ENCODE assay signal across 8 cellular contexts in genomic region chr1:236523704-236524141, GRCh38. TPM values are rescaled to one million over a fixed set of nuclear protein-coding genes. Genes with fewer than 3 reads are reported as not detected.
DNase-seq lines count a peak whose midpoint lies in the region; ATAC-seq and TF ChIP-seq lines count a peak whose summit lies in the region.

Gene LGALS8, plus strand, starts transcription at chr1:236523982. Its CDS starts 2,089 bp downstream, at chr1:236526071.

- peak within 1 kb of the TSS; percentile 85 for H3K27ac ChIP-seq in CD4-positive, alpha-beta T cell (ENCODE audit: low read depth, low read length)

- peak within 1 kb of the TSS; percentile 97 for H3K27ac Mint-ChIP-seq in CD4-positive, alpha-beta T cell
- peak within 1 kb of the TSS; percentile 99 for H3K27ac Mint-ChIP-seq in activated T-helper 2 cell treated with anti-CD3 and anti-CD28 coated beads, Interferon-gamma antibody, Interleukin-2, Interleukin-4, amounts not matched to agents 10 μg/mL and 5 μg/mL and 100 μg/mL, durations not matched to agents 14 hours and 24 hours and 36 hours
- peak within 1 kb of the TSS; percentile 71 to 97 (median 96) for H3K27ac Mint-ChIP-seq in nephron

- no peaks in the 10 kb centered on the region for H3K27me3 ChIP-seq in CD4-positive, alpha-beta T cell (ENCODE audit: control insufficient read depth, insufficient read depth, low read length)

- peaks cover 40% of the 10 kb centered on the region for H3K4me1 Mint-ChIP-seq in CD4-positive, alpha-beta T cell (ENCODE audit: low read depth)
- peaks cover 14% of the 10 kb centered on the region for H3K4me1 Mint-ChIP-seq in activated T-helper 2 cell treated with anti-CD3 and anti-CD28 coated beads, Interferon-gamma antibody, Interleukin-2, Interleukin-4, amounts not matched to agents 10 μg/mL and 5 μg/mL and 100 μg/mL, durations not matched to agents 14 hours and 24 hours and 36 hours (ENCODE audit: low read depth)
- peaks cover 18% of the 10 kb centered on the region for H3K4me1 Mint-ChIP-seq in nephron

- DNase-seq in CD4-positive, alpha-beta T cell, result peak; percentile 73 to 87 (median 82)
- peak; percentile 88 for DNase-seq in HK-2 (ENCODE audit: unreplicated experiment)
- DNase-seq in RPMI7951 (ENCODE audit: low read depth), result peak; percentile 82
- peak; percentile 80 for DNase-seq in activated T-helper 2 cell treated with anti-CD3 and anti-CD28 coated beads, Interferon-gamma antibody, Interleukin-2, Interleukin-4, amounts not matched to agents 10 μg/mL and 5 μg/mL and 100 μg/mL, durations not matched to agents 14 hours and 24 hours and 36 hours (ENCODE audit: low spot score)
- peak; percentile 85 for DNase-seq in fibroblast of pulmonary artery (ENCODE audit: low read depth)
- peak; percentile 91 for DNase-seq in stimulated activated naive CD8-positive, alpha-beta T cell treated with anti-CD3 and anti-CD28 coated beads, Interleukin-15, Interleukin-2, amounts not matched to agents 100 U/mL and 50 U/mL, for 24 hours

- H3K9me3 ChIP-seq in CD4-positive, alpha-beta T cell (ENCODE audit: control insufficient read depth, low read length), result no peaks in the 10 kb centered on the region

- CTCF ChIA-PET in CD4-positive, alpha-beta T cell (lab: Charles Lee), result no interaction called here

- H3K9me3 Mint-ChIP-seq in CD4-positive, alpha-beta T cell, result no peaks in the 10 kb centered on the region
- no peaks in the 10 kb centered on the region for H3K9me3 Mint-ChIP-seq in activated T-helper 2 cell treated with anti-CD3 and anti-CD28 coated beads, Interferon-gamma antibody, Interleukin-2, Interleukin-4, amounts not matched to agents 10 μg/mL and 5 μg/mL and 100 μg/mL, durations not matched to agents 14 hours and 24 hours and 36 hours
- H3K9me3 Mint-ChIP-seq in nephron, result no peaks in the 10 kb centered on the region

- intact Hi-C loops in CD4-positive, alpha-beta T cell (cut with DNase I, micrococcal nuclease), result loop anchor here (5.0 to 10.0 kb wide), 5 partner anchors 79 to 274 kb away; partner anchors contain the start of genes ERO1B (in 2 of the 2), HEATR1 (in 2 of the 2) and MTR (in 1 of the 2)
- intact Hi-C loops in activated T-helper 2 cell treated with anti-CD3 and anti-CD28 coated beads, Interferon-gamma antibody, Interleukin-2, Interleukin-4, amounts not matched to agents 10 μg/mL and 5 μg/mL and 100 μg/mL, durations not matched to agents 14 hours and 24 hours and 36 hours (cut with micrococcal nuclease), result loop anchor here (1.0 to 10.0 kb wide), 4 partner anchors 11 to 419 kb away; partner anchors contain the start of genes ERO1B and HEATR1

- H3K27me3 Mint-ChIP-seq in CD4-positive, alpha-beta T cell, result no peaks in the 10 kb centered on the region
- peaks cover 18% of the 10 kb centered on the region for H3K27me3 Mint-ChIP-seq in activated T-helper 2 cell treated with anti-CD3 and anti-CD28 coated beads, Interferon-gamma antibody, Interleukin-2, Interleukin-4, amounts not matched to agents 10 μg/mL and 5 μg/mL and 100 μg/mL, durations not matched to agents 14 hours and 24 hours and 36 hours (ENCODE audit: low read depth)
- H3K27me3 Mint-ChIP-seq in nephron (ENCODE audit: low read depth), result no peaks in the 10 kb centered on the region

- TF ChIP-seq CTCF in CD4-positive, alpha-beta T cell (IDR thresholded peaks at IDR 0.05), result no peak
- TF ChIP-seq CTCF in fibroblast of pulmonary artery (IDR thresholded peaks at IDR 0.05; ENCODE audit: low read length, missing control alignments) (no peak), nephron (IDR thresholded peaks at IDR 0.05; ENCODE audit: unreplicated experiment in 3 of 3) (no peak)

- H3K4me3 Mint-ChIP-seq in CD4-positive, alpha-beta T cell, result peak within 1 kb of the TSS; percentile 99
- peak within 1 kb of the TSS; percentile 98 for H3K4me3 Mint-ChIP-seq in activated T-helper 2 cell treated with anti-CD3 and anti-CD28 coated beads, Interferon-gamma antibody, Interleukin-2, Interleukin-4, amounts not matched to agents 10 μg/mL and 5 μg/mL and 100 μg/mL, durations not matched to agents 14 hours and 24 hours and 36 hours (ENCODE audit: low read depth)
- H3K4me3 Mint-ChIP-seq in nephron, result peak within 1 kb of the TSS; percentile 97 to 99 (median 99)

- peaks cover 39% of the 10 kb centered on the region for H3K36me3 Mint-ChIP-seq in CD4-positive, alpha-beta T cell (ENCODE audit: low read depth)
- peaks cover 26% of the 10 kb centered on the region for H3K36me3 Mint-ChIP-seq in activated T-helper 2 cell treated with anti-CD3 and anti-CD28 coated beads, Interferon-gamma antibody, Interleukin-2, Interleukin-4, amounts not matched to agents 10 μg/mL and 5 μg/mL and 100 μg/mL, durations not matched to agents 14 hours and 24 hours and 36 hours (ENCODE audit: low read depth)
- peaks cover 15% of the 10 kb centered on the region for H3K36me3 Mint-ChIP-seq in nephron (ENCODE audit: low read depth)

- ATAC-seq in CD4-positive, alpha-beta T cell (ENCODE audit: poor library complexity), result peak; percentile 80
- ATAC-seq in GM19455 (IDR thresholded peaks at IDR 0.05; ENCODE audit: unreplicated experiment), result peak; percentile 69
- peak; percentile 84 for ATAC-seq in stimulated activated naive CD8-positive, alpha-beta T cell treated with anti-CD3 and anti-CD28 coated beads, Interleukin-15, Interleukin-2, amounts not matched to agents 100 U/mL and 50 U/mL, for 24 hours

- peak within 1 kb of the TSS; percentile 98 for H3K4me3 ChIP-seq in fibroblast of pulmonary artery (replicated peaks; ENCODE audit: low read depth, low read length)

- POLR2A ChIA-PET in CD4-positive, alpha-beta T cell (lab: Charles Lee), result interaction anchor here (0.8 to 1.8 kb wide), 6 partner anchors 9 to 240 kb away, joined by 3 to 7 read pairs (median 4); partner anchors contain the start of gene HEATR1

RNA-seq across cellular contexts. Expression of gene LGALS8, which starts in this region (rescaled TPM):
- 100 to 1,000 TPM; 138 to 144 TPM for total RNA-seq in CD4-positive, alpha-beta T cell
- 47.6 and 48.0 TPM in 2 replicates for total RNA-seq in RPMI7951 (2014; rRNA removed; shearing (Covaris generic))
- total RNA-seq in activated T-helper 2 cell treated with anti-CD3 and anti-CD28 coated beads, Interferon-gamma antibody, Interleukin-2, Interleukin-4, amounts not matched to agents 10 μg/mL and 5 μg/mL and 100 μg/mL, durations not matched to agents 14 hours and 24 hours and 36 hours, result 70.9 and 74.8 TPM in 2 replicates

Comparison
In these comparisons a context has a peak if more than half of its experiments do, and no peak if none do; other contexts are left out.
1. Peak in every context shown above with its lines: DNase-seq, ATAC-seq, H3K4me3 ChIP-seq and H3K27ac ChIP-seq.